1 cellular context compared by ENCODE assay signal in the genomic region with DNA sequence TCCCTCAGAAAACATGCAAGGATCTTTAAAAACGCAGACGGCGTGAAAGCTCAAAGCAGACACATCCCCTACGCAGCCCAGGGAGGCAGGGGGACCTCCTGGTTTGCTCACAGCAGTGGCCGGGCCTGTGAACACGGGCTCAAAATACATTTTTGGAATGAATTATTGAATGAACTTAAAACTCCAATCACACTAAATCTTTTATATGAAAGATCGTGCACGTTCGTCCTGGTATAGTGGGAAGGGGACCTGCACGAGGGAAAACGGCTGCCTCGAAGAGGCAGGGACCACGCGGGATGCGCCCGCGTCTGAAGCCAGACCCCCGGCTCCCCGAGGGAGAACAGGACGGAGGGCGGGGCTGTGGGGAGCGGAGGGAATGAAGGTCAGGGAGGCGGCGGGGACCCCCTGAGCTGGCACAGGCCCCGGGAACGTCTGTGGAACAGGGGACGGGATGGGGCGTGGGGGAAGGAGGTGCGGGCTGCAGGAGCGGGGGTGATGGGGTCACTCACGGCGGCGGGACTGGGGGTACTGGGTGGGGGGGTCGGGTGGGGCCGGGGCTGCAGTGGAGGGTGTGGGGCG.
TF ChIP-seq lines count a peak whose summit lies in the region.

No MANE protein-coding gene starts in this region.

TF ChIP-seq in neural cell, 6 proteins besides CTCF, POLR2A, EP300 and RAD21 (continued from another document):
- TF ChIP-seq, protein P1, sequence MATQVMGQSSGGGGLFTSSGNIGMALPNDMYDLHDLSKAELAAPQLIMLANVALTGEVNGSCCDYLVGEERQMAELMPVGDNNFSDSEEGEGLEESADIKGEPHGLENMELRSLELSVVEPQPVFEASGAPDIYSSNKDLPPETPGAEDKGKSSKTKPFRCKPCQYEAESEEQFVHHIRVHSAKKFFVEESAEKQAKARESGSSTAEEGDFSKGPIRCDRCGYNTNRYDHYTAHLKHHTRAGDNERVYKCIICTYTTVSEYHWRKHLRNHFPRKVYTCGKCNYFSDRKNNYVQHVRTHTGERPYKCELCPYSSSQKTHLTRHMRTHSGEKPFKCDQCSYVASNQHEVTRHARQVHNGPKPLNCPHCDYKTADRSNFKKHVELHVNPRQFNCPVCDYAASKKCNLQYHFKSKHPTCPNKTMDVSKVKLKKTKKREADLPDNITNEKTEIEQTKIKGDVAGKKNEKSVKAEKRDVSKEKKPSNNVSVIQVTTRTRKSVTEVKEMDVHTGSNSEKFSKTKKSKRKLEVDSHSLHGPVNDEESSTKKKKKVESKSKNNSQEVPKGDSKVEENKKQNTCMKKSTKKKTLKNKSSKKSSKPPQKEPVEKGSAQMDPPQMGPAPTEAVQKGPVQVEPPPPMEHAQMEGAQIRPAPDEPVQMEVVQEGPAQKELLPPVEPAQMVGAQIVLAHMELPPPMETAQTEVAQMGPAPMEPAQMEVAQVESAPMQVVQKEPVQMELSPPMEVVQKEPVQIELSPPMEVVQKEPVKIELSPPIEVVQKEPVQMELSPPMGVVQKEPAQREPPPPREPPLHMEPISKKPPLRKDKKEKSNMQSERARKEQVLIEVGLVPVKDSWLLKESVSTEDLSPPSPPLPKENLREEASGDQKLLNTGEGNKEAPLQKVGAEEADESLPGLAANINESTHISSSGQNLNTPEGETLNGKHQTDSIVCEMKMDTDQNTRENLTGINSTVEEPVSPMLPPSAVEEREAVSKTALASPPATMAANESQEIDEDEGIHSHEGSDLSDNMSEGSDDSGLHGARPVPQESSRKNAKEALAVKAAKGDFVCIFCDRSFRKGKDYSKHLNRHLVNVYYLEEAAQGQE (IDR thresholded peaks at IDR 0.05; ENCODE audit: borderline replicate concordance): no peak
- TF ChIP-seq EZH2 (IDR thresholded peaks at IDR 0.05; ENCODE audit: borderline replicate concordance, insufficient read depth, low read length, poor library complexity, severe bottlenecking): no peak
